ENCODE assay signal across 7 cellular contexts in genomic region chr17:42019509-42020404, GRCh38. TPM values are rescaled to one million over a fixed set of nuclear protein-coding genes. Genes with fewer than 3 reads are reported as not detected.
DNase-seq lines count a peak whose midpoint lies in the region; ATAC-seq, FAIRE-seq and TF ChIP-seq lines count a peak whose summit lies in the region.

NKIRAS2 (plus strand) TSS chr17:42020090; CDS start chr17:42021578, 1,488 bp downstream.

- TF ChIP-seq CTCF in keratinocyte (optimal IDR thresholded peaks at IDR 0.05 in 1 of 3, IDR thresholded peaks at IDR 0.05 in 1 of 3, conservative IDR thresholded peaks at IDR 0.05 in 1 of 3; ENCODE audit: extremely low read depth in 1 of 3, insufficient read depth in 2 of 3, low read length in 3 of 3), result peak; percentile 71 to 97 (median 86)

- H3K4me1 ChIP-seq in keratinocyte (ENCODE audit: control insufficient read depth, extremely low read depth, insufficient read depth, low read length), result peaks cover 25% of the 10 kb centered on the region

- peak; percentile 79 for TF ChIP-seq POLR2A in GM18526 (IDR thresholded peaks at IDR 0.05; ENCODE audit: extremely low read depth, insufficient read length)

- peak within 1 kb of the TSS; percentile 88 for H3K9ac ChIP-seq in keratinocyte (ENCODE audit: control insufficient read depth, extremely low read depth, insufficient read depth, low read length)

- H3K9me3 ChIP-seq in keratinocyte (ENCODE audit: control insufficient read depth, low read depth, low read length), result no peaks in the 10 kb centered on the region

- no peaks in the 10 kb centered on the region for H3K27me3 ChIP-seq in keratinocyte (ENCODE audit: control insufficient read depth, extremely low read depth, insufficient read depth, low read length)

- FAIRE-seq in keratinocyte (lab: Jason Lieb, UNC), result no peak

- peak within 1 kb of the TSS; percentile 89 for H3K4me2 ChIP-seq in keratinocyte (ENCODE audit: control insufficient read depth, extremely low read depth, insufficient read depth, low read depth, low read length)

- dilution Hi-C loops in keratinocyte (cut with MboI; ENCODE audit: extremely low pct_ligation_motif_present, low sequenced_read_pairs), result no loop called here

- ATAC-seq in HG03159 (IDR thresholded peaks at IDR 0.05; ENCODE audit: unreplicated experiment), result peak; percentile 58

- H2AFZ ChIP-seq in keratinocyte (ENCODE audit: control insufficient read depth, low read length), result peak within 1 kb of the TSS; percentile 92

- H3K4me3 ChIP-seq in keratinocyte (ENCODE audit: control insufficient read depth in 2 of 3, extremely low read depth in 1 of 3, insufficient read depth in 2 of 3, low read depth in 1 of 3, low read length in 3 of 3), result peak within 1 kb of the TSS; percentile 85 to 96 (median 95)

- H3K27ac ChIP-seq in caudate nucleus (ENCODE audit: low read depth, low read length), result peak within 1 kb of the TSS; percentile 75
- peak within 1 kb of the TSS; percentile 69 for H3K27ac ChIP-seq in keratinocyte (ENCODE audit: control insufficient read depth, insufficient read depth, low read length)

- H3K9me1 ChIP-seq in keratinocyte (ENCODE audit: control insufficient read depth, extremely low read depth, insufficient read depth, low read length), result no peaks in the 10 kb centered on the region

- peak; percentile 94 for DNase-seq in NCI-H345 (lab: John Stamatoyannopoulos, UW)
- DNase-seq in activated CD4-positive, CD25-positive, alpha-beta regulatory T cell (lab: John Stamatoyannopoulos, UW), result peak; percentile 86 to 91 (median 88)
- peak; percentile 8 to 95 (median 85) for DNase-seq in caudate nucleus (lab: John Stamatoyannopoulos, UW)
- no peak for DNase-seq in keratinocyte (ENCODE audit: low read depth, low spot score)
- DNase-seq in stimulated activated CD4-positive, alpha-beta T cell treated with anti-CD3 and anti-CD28 coated beads, Interleukin-12 subunit alpha, Interleukin-12 subunit beta, amount 100 ng/mL, for 48 hours (ENCODE audit: low read depth in 2 of 3, low spot score in 1 of 3), result peak; percentile 88 to 95 (median 90)

- peaks cover 45% of the 10 kb centered on the region for H3K79me2 ChIP-seq in keratinocyte (ENCODE audit: control insufficient read depth, insufficient read depth, low read length)

- peaks cover 16 to 32% of the 10 kb centered on the region in 2 experiments for H3K36me3 ChIP-seq in keratinocyte (ENCODE audit: control insufficient read depth in 2 of 2, extremely low read depth in 1 of 2, insufficient read depth in 2 of 2, low read length in 2 of 2)

- no peaks in the 10 kb centered on the region for H4K20me1 ChIP-seq in keratinocyte (ENCODE audit: control insufficient read depth, extremely low read depth, insufficient read depth, low read length)

RNA-seq across cellular contexts. Expression of gene NKIRAS2, which starts in this region (rescaled TPM):
- polyA plus RNA-seq in keratinocyte, result 24.7 to 35.2 TPM (median 26.3 TPM) in 3 replicates
- 11.6 TPM for polyA plus RNA-seq in keratinocyte (2011; ENCODE audit: low read depth)
- polyA plus RNA-seq in keratinocyte (2011; cell fraction: cytosol; rRNA removed), result 32.6 and 39.7 TPM in 2 replicates
- 26.4 and 27.6 TPM in 2 replicates for polyA plus RNA-seq in keratinocyte (2011; cell fraction: nucleus; rRNA removed)
- 20.7 and 22.7 TPM in 2 replicates for polyA plus RNA-seq in keratinocyte (2012; ENCODE audit: low replicate concordance)
- 22.1 to 35.2 TPM (median 22.9 TPM) in 3 replicates for polyA minus RNA-seq in keratinocyte
- polyA minus RNA-seq in keratinocyte (2011; cell fraction: cytosol; rRNA and poly(A)+ RNA removed), result 29.9 TPM
- polyA minus RNA-seq in keratinocyte (2011; cell fraction: nucleus; rRNA and poly(A)+ RNA removed), result 7.4 and 11.2 TPM in 2 replicates
